Comparison of ENCODE assay signal across 15 cellular contexts in the genomic region with DNA sequence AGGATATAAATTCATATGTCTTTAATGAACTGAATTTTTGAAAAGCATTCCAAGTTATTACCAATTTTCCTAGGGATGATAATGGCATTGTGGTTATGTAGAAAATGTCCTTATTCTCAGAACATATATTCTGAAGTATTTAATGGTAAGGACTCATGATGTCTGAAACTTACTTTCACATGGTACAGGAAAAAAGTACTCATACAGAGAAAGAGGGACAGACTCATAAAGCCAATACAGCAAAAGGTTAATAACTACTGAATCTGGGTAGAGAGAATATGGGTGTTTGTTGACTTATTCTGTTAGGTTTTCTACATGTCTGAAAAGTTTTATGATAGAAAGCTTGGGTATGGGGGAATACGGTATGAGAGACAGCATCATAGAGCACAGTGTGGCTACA.
DNase-seq lines count a peak whose midpoint lies in the region; ATAC-seq and TF ChIP-seq lines count a peak whose summit lies in the region.
"Had no signal": no experiment of that assay in that cellular context is flagged by ENCODE, and none has a peak within 500 bp of the region (broad histone marks: within the 10 kb centered on the region; RNA-seq: fewer than 3 reads in every experiment).

No MANE protein-coding gene starts in this region.

- H3K27ac ChIP-seq in esophagus muscularis mucosa (replicated peaks in 1 of 4): no peak overlapping the region
- H3K27ac ChIP-seq: BLaER1 treated with 17β-estradiol and CSF1 and Interleukin-3, amounts not matched to agents 10 nM and 100 nM; neutrophil; thoracic aorta had no signal

- no peaks in the 10 kb centered on the region for H3K27me3 ChIP-seq in esophagus muscularis mucosa
- H3K27me3 ChIP-seq: BLaER1 treated with 17β-estradiol and CSF1 and Interleukin-3, amounts not matched to agents 10 nM and 100 nM; neutrophil had no signal

- H3K4me3 Mint-ChIP-seq in activated CD8-positive, alpha-beta T cell treated with anti-CD3 and anti-CD28 coated beads for 36 hours: peak overlapping the region; percentile 47
- H3K4me3 Mint-ChIP-seq: activated CD4-positive, alpha-beta memory T cell treated with anti-CD3 and anti-CD28 coated beads for 36 hours had no signal

- H3K4me1 Mint-ChIP-seq in activated CD8-positive, alpha-beta T cell treated with anti-CD3 and anti-CD28 coated beads for 36 hours (ENCODE audit: low read depth): peaks cover 40% of the 10 kb centered on the region

- H3K9me3 ChIP-seq in esophagus muscularis mucosa: no peaks in the 10 kb centered on the region
- H3K9me3 ChIP-seq: BLaER1 treated with 17β-estradiol and CSF1 and Interleukin-3, amounts not matched to agents 10 nM and 100 nM; neutrophil; thoracic aorta had no signal

- H3K4me3 ChIP-seq in esophagus muscularis mucosa: no peak overlapping the region
- H3K4me3 ChIP-seq: BLaER1 treated with 17β-estradiol and CSF1 and Interleukin-3, amounts not matched to agents 10 nM and 100 nM; skin epidermis; thoracic aorta had no signal

- TF ChIP-seq CTCF in activated CD8-positive, alpha-beta T cell treated with anti-CD3 and anti-CD28 coated beads for 36 hours (IDR thresholded peaks at IDR 0.05): no peak
- TF ChIP-seq CTCF in esophagus muscularis mucosa (IDR thresholded peaks at IDR 0.05): no peak

- H3K4me1 ChIP-seq in esophagus muscularis mucosa: no peaks in the 10 kb centered on the region
- H3K4me1 ChIP-seq: BLaER1 treated with 17β-estradiol and CSF1 and Interleukin-3, amounts not matched to agents 10 nM and 100 nM had no signal

- no peaks in the 10 kb centered on the region for H3K9me3 Mint-ChIP-seq in activated CD8-positive, alpha-beta T cell treated with anti-CD3 and anti-CD28 coated beads for 36 hours
- H3K9me3 Mint-ChIP-seq: activated CD4-positive, alpha-beta memory T cell treated with anti-CD3 and anti-CD28 coated beads for 36 hours had no signal

- H3K27ac Mint-ChIP-seq in activated CD8-positive, alpha-beta T cell treated with anti-CD3 and anti-CD28 coated beads for 36 hours: peak overlapping the region; percentile 88
- H3K27ac Mint-ChIP-seq: activated CD4-positive, alpha-beta memory T cell treated with anti-CD3 and anti-CD28 coated beads for 36 hours had no signal

- POLR2A ChIA-PET in activated CD8-positive, alpha-beta T cell treated with anti-CD3 and anti-CD28 coated beads for 36 hours (lab: Charles Lee): interaction anchor here (0.8 to 3.6 kb wide), 8 partner anchors 9 to 94 kb away, joined by 3 to 20 read pairs (median 4); a partner anchor contains a TSS

- H3K36me3 ChIP-seq in esophagus muscularis mucosa: no peaks in the 10 kb centered on the region
- H3K36me3 ChIP-seq: BLaER1 treated with 17β-estradiol and CSF1 and Interleukin-3, amounts not matched to agents 10 nM and 100 nM; neutrophil; thoracic aorta had no signal

- intact Hi-C loops in activated CD8-positive, alpha-beta T cell treated with anti-CD3 and anti-CD28 coated beads for 36 hours (cut with micrococcal nuclease): loop anchor here (5.0 kb wide), 2 partner anchors 41 to 81 kb away; no protein-coding TSS in a partner anchor
- intact Hi-C loops in esophagus muscularis mucosa (cut with DNase I): no loop called here

- H3K36me3 Mint-ChIP-seq in activated CD8-positive, alpha-beta T cell treated with anti-CD3 and anti-CD28 coated beads for 36 hours (ENCODE audit: low read depth): peaks cover 21% of the 10 kb centered on the region
- H3K36me3 Mint-ChIP-seq: activated CD4-positive, alpha-beta memory T cell treated with anti-CD3 and anti-CD28 coated beads for 36 hours had no signal

- 95% methylated on average over 1 of the region's 1 CpG for WGBS in esophagus muscularis mucosa

- ATAC-seq in GM18517 (IDR thresholded peaks at IDR 0.05; ENCODE audit: unreplicated experiment) (peak; percentile 75), GM19455 (IDR thresholded peaks at IDR 0.05; ENCODE audit: unreplicated experiment) (peak; percentile 75), HG02938 (IDR thresholded peaks at IDR 0.05; ENCODE audit: unreplicated experiment) (peak; percentile 84)
- ATAC-seq in activated CD8-positive, alpha-beta T cell treated with anti-CD3 and anti-CD28 coated beads for 36 hours: peak; percentile 89
- ATAC-seq: Panc1 had no signal

- TF ChIP-seq POLR2A in esophagus muscularis mucosa (IDR thresholded peaks at IDR 0.05; ENCODE audit: low read depth): no peak

- no peak for TF ChIP-seq EP300 in esophagus muscularis mucosa (IDR thresholded peaks at IDR 0.05)

- H3K27me3 Mint-ChIP-seq in activated CD8-positive, alpha-beta T cell treated with anti-CD3 and anti-CD28 coated beads for 36 hours: no peaks in the 10 kb centered on the region
- H3K27me3 Mint-ChIP-seq: activated CD4-positive, alpha-beta memory T cell treated with anti-CD3 and anti-CD28 coated beads for 36 hours had no signal

- DNase-seq in activated CD8-positive, alpha-beta T cell treated with anti-CD3 and anti-CD28 coated beads for 36 hours: no peak
- DNase-seq in DMS79 (lab: John Stamatoyannopoulos, UW): no peak
- DNase-seq in NCI-H1105 (lab: John Stamatoyannopoulos, UW): no peak
- no peak for DNase-seq in esophagus muscularis mucosa (ENCODE audit: extremely low spot score)
- DNase-seq in NCI-H2196 treated with DMSO at 0.1 percent for 48 hours (lab: John Stamatoyannopoulos, UW; ENCODE audit: unreplicated experiment): no peak
- DNase-seq: activated CD4-positive, alpha-beta memory T cell treated with anti-CD3 and anti-CD28 coated beads for 36 hours; NCI-H1092 treated with DMSO at 0.1 percent for 48 hours had no signal

- CTCF ChIA-PET in activated CD8-positive, alpha-beta T cell treated with anti-CD3 and anti-CD28 coated beads for 36 hours (lab: Charles Lee): interaction anchor here (1.2 to 2.9 kb wide), 8 partner anchors 10 to 94 kb away, joined by 4 to 22 read pairs (median 8); no protein-coding TSS in a partner anchor
